19 cellular contexts compared by ENCODE assay signal in genomic region chr19:41617941-41618730, GRCh38. TPM values are rescaled to one million over a fixed set of nuclear protein-coding genes. Genes with fewer than 3 reads are reported as not detected.
DNase-seq lines count a peak whose midpoint lies in the region; ATAC-seq and TF ChIP-seq lines count a peak whose summit lies in the region.
"Had no signal": no experiment of that assay in that cellular context is flagged by ENCODE, and none has a peak within 500 bp of the region (broad histone marks: within the 10 kb centered on the region; RNA-seq: fewer than 3 reads in every experiment).

No MANE protein-coding gene starts in this region.

- no peak overlapping the region for H3K4me3 ChIP-seq in CD4-positive, CD25-positive, alpha-beta regulatory T cell (ENCODE audit: low read depth, low read length)
- H3K4me3 ChIP-seq in esophagus muscularis mucosa, result no peak overlapping the region
- H3K4me3 ChIP-seq: GM23338 had no signal

- TF ChIP-seq CTCF in esophagus muscularis mucosa (IDR thresholded peaks at IDR 0.05), result no peak

- no peaks in the 10 kb centered on the region for H3K27me3 ChIP-seq in CD4-positive, CD25-positive, alpha-beta regulatory T cell (ENCODE audit: control insufficient read depth, insufficient read depth, low read length)
- H3K27me3 ChIP-seq in esophagus muscularis mucosa, result peaks cover 0 to 56% (median 0%) of the 10 kb centered on the region in 4 donors

- peaks cover 0 to 50% (median 14%) of the 10 kb centered on the region in 4 donors for H3K4me1 Mint-ChIP-seq in CD4-positive, CD25-positive, alpha-beta regulatory T cell
- H3K4me1 Mint-ChIP-seq: CD4-positive, alpha-beta memory T cell; GM23338 had no signal

- intact Hi-C loops in esophagus muscularis mucosa (cut with DNase I), result no loop called here

- H3K9me3 Mint-ChIP-seq in CD4-positive, CD25-positive, alpha-beta regulatory T cell, result no peaks in the 10 kb centered on the region
- H3K9me3 Mint-ChIP-seq: GM23338, HFFc6 had no signal

- ATAC-seq in CD4-positive, CD25-positive, alpha-beta regulatory T cell (ENCODE audit: low read depth in 2 of 2), result no peak
- no peak for ATAC-seq in GM21529 (IDR thresholded peaks at IDR 0.05; ENCODE audit: unreplicated experiment)
- ATAC-seq: GM23338, HCT116 had no signal

- DNase-seq in activated CD8-positive, alpha-beta memory T cell treated with anti-CD3 and anti-CD28 coated beads for 24 hours, result peak; percentile 52
- DNase-seq in activated CD8-positive, alpha-beta memory T cell treated with anti-CD3 and anti-CD28 coated beads, Interleukin-2, amount 50 U/mL, for 4 hours, result no peak
- DNase-seq in CD4-positive, CD25-positive, alpha-beta regulatory T cell, result no peak
- DNase-seq in esophagus muscularis mucosa (ENCODE audit: extremely low spot score) (peak; percentile 72), hepatic stellate cell (ENCODE audit: low spot score) (no peak), inferior parietal cortex (ENCODE audit: extremely low spot score) (no peak)
- DNase-seq: C1 segment of cervical spinal cord; CD4-positive, alpha-beta memory T cell; DMS153; DMS79; HFFc6 had no signal

- TF ChIP-seq POLR2A in esophagus muscularis mucosa (IDR thresholded peaks at IDR 0.05; ENCODE audit: low read depth), result no peak

- peaks cover 16% of the 10 kb centered on the region for H3K36me3 Mint-ChIP-seq in CD4-positive, CD25-positive, alpha-beta regulatory T cell
- H3K36me3 Mint-ChIP-seq: CD4-positive, alpha-beta memory T cell had no signal

- H3K36me3 ChIP-seq in CD4-positive, CD25-positive, alpha-beta regulatory T cell (ENCODE audit: control insufficient read depth, insufficient read depth, low read length), result no peaks in the 10 kb centered on the region
- no peaks in the 10 kb centered on the region for H3K36me3 ChIP-seq in esophagus muscularis mucosa

- no peak overlapping the region for H3K4me3 Mint-ChIP-seq in CD4-positive, CD25-positive, alpha-beta regulatory T cell
- H3K4me3 Mint-ChIP-seq: CD4-positive, alpha-beta memory T cell; GM23338; HFFc6 had no signal

- peaks cover 15% of the 10 kb centered on the region for H3K4me1 ChIP-seq in CD4-positive, CD25-positive, alpha-beta regulatory T cell (ENCODE audit: control insufficient read depth, insufficient read depth, low read length, poor library complexity, severe bottlenecking)
- H3K4me1 ChIP-seq in esophagus muscularis mucosa, result no peaks in the 10 kb centered on the region

- H3K27me3 Mint-ChIP-seq in CD4-positive, CD25-positive, alpha-beta regulatory T cell, result peaks cover 4% of the 10 kb centered on the region

- no peak for TF ChIP-seq EP300 in esophagus muscularis mucosa (IDR thresholded peaks at IDR 0.05)

- H3K9me3 ChIP-seq in CD4-positive, CD25-positive, alpha-beta regulatory T cell (ENCODE audit: control insufficient read depth in 2 of 2, low read length in 2 of 2), result no peaks in the 10 kb centered on the region
- H3K9me3 ChIP-seq in esophagus muscularis mucosa, result no peaks in the 10 kb centered on the region

- peak overlapping the region; percentile 9 for H3K27ac ChIP-seq in CD4-positive, CD25-positive, alpha-beta regulatory T cell (ENCODE audit: insufficient read depth, low read length, poor library complexity, severe bottlenecking)
- no peak overlapping the region for H3K27ac ChIP-seq in esophagus muscularis mucosa (replicated peaks in 1 of 4)
- H3K27ac ChIP-seq: 22Rv1 had no signal

- WGBS in esophagus muscularis mucosa, result 79% methylated on average over 9 of the region's 9 CpGs

- peak overlapping the region in 2 of 3 donors; percentile 52 to 69 for H3K27ac Mint-ChIP-seq in CD4-positive, CD25-positive, alpha-beta regulatory T cell
- H3K27ac Mint-ChIP-seq: GM23338, HFFc6 had no signal

RNA-seq across cellular contexts. Expression of gene CEACAM4, which starts 8.7 kb away (rescaled TPM):
- 16.1 TPM for total RNA-seq in CD4-positive, CD25-positive, alpha-beta regulatory T cell
- 10 to 100 TPM; 24.4 to 50.2 (median 36.5) TPM for polyA plus RNA-seq in CD4-positive, CD25-positive, alpha-beta regulatory T cell
- 1 to 10 TPM in 2 of 4 donors, under 1 TPM in 2; 0.46 to 3.3 (median 1.1) TPM for total RNA-seq in esophagus muscularis mucosa
- total RNA-seq: A673, Daoy, GM23338, HFFc6, HT1080 had no signal
- polyA plus RNA-seq: AG04450; CD4-positive, alpha-beta memory T cell; GM23338 had no signal

RNA-seq across cellular contexts. Expression of gene CEACAM21, which starts 42.2 kb away (rescaled TPM):
- 43.8 TPM for total RNA-seq in CD4-positive, CD25-positive, alpha-beta regulatory T cell
- polyA plus RNA-seq in CD4-positive, CD25-positive, alpha-beta regulatory T cell, result 10 to 100 TPM; 39.1 to 58.6 (median 46.7) TPM
- 1 to 10 TPM in 1 of 4 donors, under 1 TPM in 1, not detected in 2; 0.83 to 1.8 TPM for total RNA-seq in esophagus muscularis mucosa
- total RNA-seq: Daoy, GM23338, HFFc6, HT1080 had no signal
- polyA plus RNA-seq: AG04450, GM23338 had no signal

Comparison
In these comparisons a context has a peak if more than half of its experiments do, and no peak if none do; other contexts are left out.
1. DNase-seq: peak in activated CD8-positive, alpha-beta memory T cell treated with anti-CD3 and anti-CD28 coated beads for 24 hours (single experiment) and esophagus muscularis mucosa (single experiment); none in activated CD8-positive, alpha-beta memory T cell treated with anti-CD3 and anti-CD28 coated beads, Interleukin-2, amount 50 U/mL, for 4 hours (single experiment), CD4-positive, CD25-positive, alpha-beta regulatory T cell (0 of 3), hepatic stellate cell (single experiment) and inferior parietal cortex (single experiment).
2. RNA of gene CEACAM21, which starts 42.2 kb away (total RNA-seq): 43.8 TPM in CD4-positive, CD25-positive, alpha-beta regulatory T cell (single experiment); 0.83 to 1.8 TPM in esophagus muscularis mucosa; every median in the first group is over 10 times any median in the second.